In the genomic region with DNA sequence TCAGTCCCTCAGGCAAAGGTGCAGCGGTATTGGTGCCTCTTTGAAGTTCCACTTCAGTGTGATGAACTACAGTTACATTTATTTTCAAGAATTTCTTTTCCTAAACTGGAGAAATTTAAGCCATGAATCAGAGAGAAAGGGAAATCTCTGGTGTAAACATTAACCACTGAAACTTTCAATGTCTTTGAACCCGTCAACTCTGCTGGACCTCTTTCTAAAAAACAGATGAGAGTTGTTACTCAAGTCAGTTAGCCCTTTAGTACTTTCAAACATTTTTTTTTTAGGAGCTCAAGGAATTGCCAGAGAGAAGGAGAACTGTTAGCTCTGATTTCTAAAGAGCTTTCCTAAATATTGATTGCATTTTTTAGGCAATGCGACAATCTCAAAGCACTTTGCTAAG, we compare ENCODE assay signal across 6 cellular contexts. TPM values are rescaled to one million over a fixed set of nuclear protein-coding genes. Genes with fewer than 3 reads are reported as not detected.
"Had no signal": no experiment of that assay in that cellular context is flagged by ENCODE, and none has a peak within 500 bp of the region (broad histone marks: within the 10 kb centered on the region; RNA-seq: fewer than 3 reads in every experiment).

No MANE protein-coding gene starts in this region.

RNA-seq across cellular contexts. Expression of a gene that starts 8.6 kb away (rescaled TPM):
- total RNA-seq: GM23248, H1, H4, H7, H9, HFFc6 had no signal

RNA-seq across cellular contexts. Expression of a gene that starts 11.9 kb away (rescaled TPM):
- total RNA-seq: GM23248, H1, H4, H7, H9, HFFc6 had no signal
